ENCODE assay signal across 8 cellular contexts in genomic region chr18:49161627-49162026, GRCh38.
DNase-seq lines count a peak whose midpoint lies in the region; ATAC-seq lines count a peak whose summit lies in the region.

No MANE protein-coding gene starts in this region.

- peak; percentile 97 for ATAC-seq in GM18511 (IDR thresholded peaks at IDR 0.05; ENCODE audit: unreplicated experiment)
- peak; percentile 77 for ATAC-seq in GM21825 (IDR thresholded peaks at IDR 0.05; ENCODE audit: unreplicated experiment)

- peak; percentile 71 for DNase-seq in OCI-M1 (lab: John Stamatoyannopoulos, UW)
- DNase-seq in non-pigmented ciliary epithelial cell (ENCODE audit: low read depth): peak; percentile 67
- no peak for DNase-seq in cerebellum (ENCODE audit: low spot score)
- DNase-seq in iPS-NIHi7 (ENCODE audit: extremely low spot score): no peak
- no peak for DNase-seq in occipital lobe (lab: John Stamatoyannopoulos, UW)
- no peak for DNase-seq in NCI-H187 (lab: John Stamatoyannopoulos, UW)

Comparison
In these comparisons a context has a peak if more than half of its experiments do, and no peak if none do; other contexts are left out.
1. DNase-seq: peak in OCI-M1 (single experiment) and non-pigmented ciliary epithelial cell (single experiment); none in cerebellum (single experiment), iPS-NIHi7 (single experiment), occipital lobe (single experiment) and NCI-H187 (0 of 2).